Comparison of ENCODE assay signal across 10 cellular contexts in genomic region chr2:1582891-1583341, GRCh38.
"Had no signal": no experiment of that assay in that cellular context is flagged by ENCODE, and none has a peak within 500 bp of the region (broad histone marks: within the 10 kb centered on the region; RNA-seq: fewer than 3 reads in every experiment).

No MANE protein-coding gene starts in this region.

- H3K4me1 ChIP-seq: esophagus squamous epithelium had no signal

- H3K27ac ChIP-seq: coronary artery, esophagus squamous epithelium, upper lobe of left lung had no signal

- H3K4me3 ChIP-seq: coronary artery, esophagus squamous epithelium, upper lobe of left lung had no signal

- H3K4me3 Mint-ChIP-seq: stimulated activated naive CD8-positive, alpha-beta T cell treated with anti-CD3 and anti-CD28 coated beads, Interleukin-15, amount 100 ng/mL, for 72 hours had no signal

- H3K4me1 Mint-ChIP-seq: stimulated activated naive CD8-positive, alpha-beta T cell treated with anti-CD3 and anti-CD28 coated beads, Interleukin-15, amount 100 ng/mL, for 72 hours had no signal

- H3K27me3 ChIP-seq: upper lobe of left lung had no signal

- H3K27ac Mint-ChIP-seq: stimulated activated naive CD8-positive, alpha-beta T cell treated with anti-CD3 and anti-CD28 coated beads, Interleukin-15, amount 100 ng/mL, for 72 hours had no signal

- H3K36me3 ChIP-seq: esophagus squamous epithelium, upper lobe of left lung had no signal

- H3K9me3 ChIP-seq: esophagus squamous epithelium, upper lobe of left lung had no signal

- ATAC-seq: stimulated activated naive CD8-positive, alpha-beta T cell treated with anti-CD3 and anti-CD28 coated beads, Interleukin-15, amount 100 ng/mL, for 72 hours had no signal

- DNase-seq: activated CD4-positive, CD25-positive, alpha-beta regulatory T cell treated with anti-CD3 and anti-CD28 coated beads, Interleukin-2, amount 50 U/mL, for 72 hours; activated naive CD4-positive, alpha-beta T cell treated with anti-CD3 and anti-CD28 coated beads, Interleukin-2, amount 50 U/mL, for 16 hours; activated T-cell treated with anti-CD3 and anti-CD28 coated beads for 4 hours; central memory CD4-positive, alpha-beta T cell; esophagus squamous epithelium; hippocampal formation; stimulated activated naive CD8-positive, alpha-beta T cell treated with anti-CD3 and anti-CD28 coated beads, Interleukin-15, amount 100 ng/mL, for 72 hours; T-helper 9 cell; upper lobe of left lung had no signal

- H3K9me3 Mint-ChIP-seq: stimulated activated naive CD8-positive, alpha-beta T cell treated with anti-CD3 and anti-CD28 coated beads, Interleukin-15, amount 100 ng/mL, for 72 hours had no signal
